ENCODE assay signal across 17 cellular contexts in the genomic region with DNA sequence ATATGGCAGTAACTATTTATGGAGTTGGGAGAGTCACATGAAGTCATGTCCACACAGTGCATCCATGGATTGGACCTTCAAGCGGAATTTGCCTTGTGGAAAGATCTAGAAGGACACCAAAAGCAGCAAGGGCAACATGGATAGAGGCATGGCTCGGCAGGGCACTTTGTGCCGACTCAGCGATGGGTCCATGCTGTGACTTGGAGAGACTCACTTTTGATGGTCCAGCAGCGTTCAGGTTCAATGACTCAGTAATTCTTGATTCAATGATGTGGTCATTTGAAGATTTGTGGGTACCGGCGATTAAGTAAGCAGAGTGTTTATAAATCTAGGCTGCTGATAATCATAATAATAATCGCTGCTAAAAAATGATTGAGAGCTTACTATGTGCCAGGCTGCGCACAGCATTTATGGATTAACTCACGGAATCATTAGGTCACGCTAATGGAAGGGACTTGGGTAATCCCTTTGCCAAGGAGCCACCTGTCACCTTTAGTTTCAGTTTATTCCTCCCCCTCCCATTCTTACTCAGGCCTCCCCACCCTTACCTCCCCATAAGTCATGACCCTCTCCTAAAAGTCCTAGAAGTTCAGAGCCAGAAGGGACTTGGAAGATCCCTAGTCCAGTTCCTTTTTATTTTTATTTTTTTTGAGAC.
DNase-seq lines count a peak whose midpoint lies in the region; ATAC-seq, FAIRE-seq and TF ChIP-seq lines count a peak whose summit lies in the region.
"Had no signal": no experiment of that assay in that cellular context is flagged by ENCODE, and none has a peak within 500 bp of the region (broad histone marks: within the 10 kb centered on the region; RNA-seq: fewer than 3 reads in every experiment).

No MANE protein-coding gene starts in this region.

- CTCF ChIA-PET in A549 (lab: Yijun Ruan, JAX) (interaction anchor here (0.6 to 13.1 kb wide), 6 partner anchors 8 to 492 kb away, joined by 3 to 95 read pairs (median 4); no protein-coding TSS in a partner anchor), H1 (lab: Charles Lee; ENCODE audit: partially characterized antibody) (interaction anchor here (0.9 to 2.6 kb wide), 5 partner anchors 9 to 65 kb away, joined by 3 to 21 read pairs (median 5); no protein-coding TSS in a partner anchor)

- 0 out of 3 replicates have a peak, but pooled peaks cover 3% of the 10 kb centered on the region for H3K9me3 ChIP-seq in A549
- H3K9me3 ChIP-seq in H1 (ENCODE audit: insufficient read depth in 2 of 2, low read depth in 1 of 2, low read length in 1 of 2): no peaks in the 10 kb centered on the region
- H3K9me3 ChIP-seq in osteoblast (ENCODE audit: low read depth, low read length): no peaks in the 10 kb centered on the region
- H3K9me3 ChIP-seq: BE2C, Caco-2 had no signal

- H4K8ac ChIP-seq in H1 (ENCODE audit: extremely low read depth, insufficient read depth, low read length): no peak overlapping the region

- H4K5ac ChIP-seq in H1 (ENCODE audit: insufficient read length, low read depth, low read length): no peak overlapping the region

- no peak overlapping the region for H2BK5ac ChIP-seq in H1 (ENCODE audit: low read depth, low read length)

- no peak overlapping the region for H3K4me2 ChIP-seq in A549
- H3K4me2 ChIP-seq in H1 (ENCODE audit: insufficient read depth in 1 of 2, low read depth in 2 of 2, low read length in 2 of 2): no peak overlapping the region
- H3K4me2 ChIP-seq in osteoblast (ENCODE audit: insufficient read depth, low read length): no peak overlapping the region

- FAIRE-seq in A549 (lab: Jason Lieb, UNC) (no peak), D721Med (lab: Jason Lieb, UNC) (peak; percentile 60), H1 (lab: Jason Lieb, UNC) (no peak)
- FAIRE-seq: K562 had no signal

- H3K23me2 ChIP-seq in H1 (ENCODE audit: low read depth, low read length): 0 out of 2 replicates have a peak, but pooled peaks cover 2% of the 10 kb centered on the region

- H3K27me3 ChIP-seq in H1 (replicated peaks in 1 of 4; ENCODE audit: control insufficient read depth in 3 of 4, extremely low read depth in 1 of 4, insufficient read depth in 3 of 4, low read length in 3 of 4) (peaks cover 0 to 2% (median 0%) of the 10 kb centered on the region in 4 experiments; a peak in 1 of 7 replicates), osteoblast (ENCODE audit: insufficient read depth, low read length) (peaks cover 3% of the 10 kb centered on the region)

- no peak overlapping the region for H2BK20ac ChIP-seq in H1 (ENCODE audit: low read length)

- DNase-seq in A549 (ENCODE audit: low read depth in 1 of 2, low spot score in 1 of 2): no peak
- DNase-seq in D721Med (ENCODE audit: insufficient read length, low spot score): no peak
- peak; percentile 94 for DNase-seq in NCI-H82 (lab: John Stamatoyannopoulos, UW)
- no peak for DNase-seq in H1 (ENCODE audit: low read depth in 1 of 2, low spot score in 2 of 2)
- DNase-seq in osteoblast (ENCODE audit: insufficient read length, low spot score, missing footprints): no peak
- DNase-seq in hypothalamus (lab: John Stamatoyannopoulos, UW): no peak
- DNase-seq: ACHN; BE2C; C1 segment of cervical spinal cord; Caco-2; CD4-positive, CD25-positive, alpha-beta regulatory T cell; DMS79 treated with DMSO at 0.1 percent for 48 hours; GF-D8; GOT3; H9 had no signal

- no peaks in the 10 kb centered on the region for H4K20me1 ChIP-seq in H1 (replicated peaks in 1 of 2; ENCODE audit: control insufficient read depth in 1 of 2, insufficient read depth in 2 of 2, low read length in 2 of 2)
- peaks cover 2% of the 10 kb centered on the region for H4K20me1 ChIP-seq in osteoblast (ENCODE audit: insufficient read depth, low read length)

- H2BK120ac ChIP-seq in H1 (replicated peaks; ENCODE audit: low read depth, low read length): no peak overlapping the region

- POLR2A ChIA-PET in A549 (lab: Yijun Ruan, JAX) (no interaction called here), H1 (lab: Charles Lee; ENCODE audit: partially characterized antibody) (interaction anchor here (1.7 kb wide), 1 partner anchor 14 kb away, joined by 5 read pairs; no protein-coding TSS in a partner anchor)

- H3K4me1 ChIP-seq in A549 (no peaks in the 10 kb centered on the region), H1 (replicated peaks in 1 of 4; ENCODE audit: control insufficient read depth in 3 of 4, insufficient read depth in 4 of 4, low read length in 3 of 4) (no peaks in the 10 kb centered on the region), osteoblast (ENCODE audit: insufficient read depth, low read length) (no peaks in the 10 kb centered on the region)
- H3K4me1 ChIP-seq: BE2C, Caco-2 had no signal

- TF ChIP-seq POLR2A in A549 (IDR thresholded peaks at IDR 0.05; ENCODE audit: low read length): no peak
- TF ChIP-seq POLR2A in H1 (IDR thresholded peaks at IDR 0.05; ENCODE audit: control extremely low read depth in 1 of 2, low read depth in 2 of 2, low read length in 2 of 2): no peak

- no peak overlapping the region for H3K56ac ChIP-seq in H1 (replicated peaks; ENCODE audit: insufficient read length, low read depth, low read length)

- H3K4me3 ChIP-seq in A549: no peak overlapping the region
- H3K4me3 ChIP-seq in H1 (ENCODE audit: extremely low read depth in 1 of 4, insufficient read depth in 2 of 4, low read depth in 3 of 4, low read length in 4 of 4): no peak overlapping the region
- no peak overlapping the region for H3K4me3 ChIP-seq in osteoblast (ENCODE audit: insufficient read depth, low read length)
- H3K4me3 ChIP-seq: K562 had no signal

- 76% methylated on average over 11 of the region's 11 CpGs for WGBS in A549 (ENCODE audit: missing lambda C conversion rate)
- 95% methylated on average over 11 of the region's 11 CpGs; no CpG with 5 or more reads in 1 of the 2 experiments for WGBS in H1 (ENCODE audit: extremely low coverage in 1 of 2, insufficient coverage in 1 of 2, insufficient read length in 1 of 2, insufficient replicate concordance in 2 of 2, low coverage in 1 of 2, low lambda C conversion rate in 2 of 2, missing lambda C conversion rate in 1 of 2), 2 experiments

- no peak overlapping the region for H2BK12ac ChIP-seq in H1 (ENCODE audit: low read depth, low read length)

- TF ChIP-seq RAD21 in A549 (conservative IDR thresholded peaks at IDR 0.05 in 1 of 2, IDR thresholded peaks at IDR 0.05 in 1 of 2) (no peak), H1 (IDR thresholded peaks at IDR 0.05 in 1 of 2, conservative IDR thresholded peaks at IDR 0.05 in 1 of 2; ENCODE audit: low read depth in 2 of 2, low read length in 2 of 2) (no peak)

- H3K14ac ChIP-seq in H1 (ENCODE audit: insufficient read length): no peak overlapping the region

- TF ChIP-seq EP300 in A549 (IDR thresholded peaks at IDR 0.05) (no peak), H1 (IDR thresholded peaks at IDR 0.05; ENCODE audit: borderline replicate concordance in 1 of 2, low read depth in 2 of 2, low read length in 2 of 2) (no peak)

- no peaks in the 10 kb centered on the region for H3K79me1 ChIP-seq in H1 (ENCODE audit: low read depth, low read length)

- no peak overlapping the region for H4K91ac ChIP-seq in H1 (replicated peaks; ENCODE audit: insufficient read length, low read length)

- H3K79me2 ChIP-seq in H1 (ENCODE audit: control insufficient read depth in 1 of 2, insufficient read depth in 2 of 2, low read length in 2 of 2): no peaks in the 10 kb centered on the region
- H3K79me2 ChIP-seq in osteoblast (ENCODE audit: insufficient read depth, low read length): no peaks in the 10 kb centered on the region

- H2AFZ ChIP-seq in H1 (ENCODE audit: low read length) (no peak overlapping the region), osteoblast (ENCODE audit: low read length) (no peak overlapping the region)

- H2AK5ac ChIP-seq in H1 (ENCODE audit: low read depth, low read length): no peak overlapping the region

- H2BK15ac ChIP-seq in H1 (ENCODE audit: low read length): no peak overlapping the region

- no peak overlapping the region for H3K23ac ChIP-seq in H1 (ENCODE audit: insufficient read length)

- TF ChIP-seq CTCF in A549 (IDR thresholded peaks at IDR 0.05) (no peak), D721Med (IDR thresholded peaks at IDR 0.05; ENCODE audit: insufficient read depth, missing control alignments) (no peak), H1 (IDR thresholded peaks at IDR 0.05; ENCODE audit: control extremely low read depth in 1 of 3, insufficient read depth in 1 of 3, low read depth in 1 of 3, low read length in 3 of 3) (no peak), osteoblast (IDR thresholded peaks at IDR 0.05; ENCODE audit: extremely low read depth, low read depth, low read length) (no peak)

- no peak overlapping the region for H3K4ac ChIP-seq in H1 (replicated peaks; ENCODE audit: insufficient read length, low read depth, low read length)

- H3K27ac ChIP-seq in A549 (no peak overlapping the region), H1 (ENCODE audit: low read depth, low read length) (no peak overlapping the region), osteoblast (ENCODE audit: low read depth, low read length) (no peak overlapping the region)

- no peak overlapping the region for H3K18ac ChIP-seq in H1 (ENCODE audit: extremely low read depth, low read length)

- H3K9ac ChIP-seq in H1 (replicated peaks in 1 of 4; ENCODE audit: extremely low read depth in 1 of 4, low read depth in 3 of 4, low read length in 3 of 4): no peak overlapping the region

- no peak for ATAC-seq in A549
- ATAC-seq in GM21717 (IDR thresholded peaks at IDR 0.05; ENCODE audit: unreplicated experiment): no peak
- ATAC-seq: K562 had no signal

- H3K36me3 ChIP-seq in H1 (ENCODE audit: control insufficient read depth in 2 of 4, insufficient read depth in 4 of 4, low read length in 3 of 4) (no peaks in the 10 kb centered on the region), osteoblast (ENCODE audit: insufficient read depth, low read length) (no peaks in the 10 kb centered on the region)
- H3K36me3 ChIP-seq: BE2C had no signal

TF ChIP-seq in A549, 52 proteins besides CTCF, POLR2A, EP300 and RAD21 (continues in another document):
- TF ChIP-seq MAFK (IDR thresholded peaks at IDR 0.05; ENCODE audit: partially characterized antibody) (peak; percentile 94), RARB (CRISPR knock-in tag; IDR thresholded peaks at IDR 0.05) (no peak), ZFP36 (IDR thresholded peaks at IDR 0.05; ENCODE audit: borderline replicate concordance, partially characterized antibody) (no peak)

TF ChIP-seq in H1, 55 proteins besides CTCF, POLR2A, EP300 and RAD21:
- TF ChIP-seq MAFK (IDR thresholded peaks at IDR 0.05; ENCODE audit: low read depth, low read length): peak; percentile 74
- TF ChIP-seq BACH1 (IDR thresholded peaks at IDR 0.05; ENCODE audit: low read length): peak; percentile 89
- TF ChIP-seq SP2 (IDR thresholded peaks at IDR 0.05; ENCODE audit: low read length): no peak
